In genomic region chr11:13332124-13332523, GRCh38 we compare ENCODE assay signal across 23 cellular contexts. TPM values are rescaled to one million over a fixed set of nuclear protein-coding genes. Genes with fewer than 3 reads are reported as not detected.
A peak's percentile ranks its signal among the peaks of the same experiment; 100 is the strongest.
DNase-seq lines count a peak whose midpoint lies in the region; ATAC-seq, FAIRE-seq and TF ChIP-seq lines count a peak whose summit lies in the region.
"Had no signal": no experiment of that assay in that cellular context is flagged by ENCODE, and none has a peak within 500 bp of the region (broad histone marks: within the 10 kb centered on the region; RNA-seq: fewer than 3 reads in every experiment).

No MANE protein-coding gene starts in this region.

- no peak for TF ChIP-seq RAD21 in A549 (conservative IDR thresholded peaks at IDR 0.05 in 1 of 2, IDR thresholded peaks at IDR 0.05 in 1 of 2)

- H3K9me3 Mint-ChIP-seq in CD8-positive, alpha-beta memory T cell: no peaks in the 10 kb centered on the region
- no peaks in the 10 kb centered on the region for H3K9me3 Mint-ChIP-seq in activated naive CD8-positive, alpha-beta T cell treated with anti-CD3 and anti-CD28 coated beads, Interleukin-2, amount 50 U/mL, for 24 hours
- H3K9me3 Mint-ChIP-seq in memory B cell: no peaks in the 10 kb centered on the region
- H3K9me3 Mint-ChIP-seq: activated naive CD4-positive, alpha-beta T cell treated with anti-CD3 and anti-CD28 coated beads, Interleukin-2, amount 50 U/mL, for 24 hours; CD14-positive monocyte; IgD-negative memory B cell; naive thymus-derived CD4-positive, alpha-beta T cell; type B pancreatic cell had no signal

- no peaks in the 10 kb centered on the region for H3K27me3 Mint-ChIP-seq in CD8-positive, alpha-beta memory T cell
- H3K27me3 Mint-ChIP-seq in activated naive CD8-positive, alpha-beta T cell treated with anti-CD3 and anti-CD28 coated beads, Interleukin-2, amount 50 U/mL, for 24 hours: no peaks in the 10 kb centered on the region
- H3K27me3 Mint-ChIP-seq in memory B cell: no peaks in the 10 kb centered on the region
- H3K27me3 Mint-ChIP-seq: activated naive CD4-positive, alpha-beta T cell treated with anti-CD3 and anti-CD28 coated beads, Interleukin-2, amount 50 U/mL, for 24 hours; IgD-negative memory B cell; naive thymus-derived CD4-positive, alpha-beta T cell; type B pancreatic cell had no signal

- DNase-seq in A549 (ENCODE audit: low read depth in 1 of 2, low spot score in 1 of 2) (no peak), memory B cell (ENCODE audit: low spot score in 2 of 2) (no peak), right atrium auricular region (ENCODE audit: low spot score) (no peak), right cardiac atrium (no peak), kidney (no peak)
- no peak for DNase-seq in CD8-positive, alpha-beta memory T cell
- no peak for DNase-seq in activated naive CD8-positive, alpha-beta T cell treated with anti-CD3 and anti-CD28 coated beads, Interleukin-2, amount 50 U/mL, for 24 hours
- DNase-seq: GOT3; hippocampal formation; left ventricle myocardium superior; midbrain; naive thymus-derived CD4-positive, alpha-beta T cell; NCI-H1092 treated with DMSO at 0.1 percent for 48 hours; NCI-H1930; NCI-H526 had no signal

- H3K36me3 Mint-ChIP-seq in CD8-positive, alpha-beta memory T cell: peaks cover 0 to 38% (median 8%) of the 10 kb centered on the region in 3 donors
- H3K36me3 Mint-ChIP-seq in activated naive CD8-positive, alpha-beta T cell treated with anti-CD3 and anti-CD28 coated beads, Interleukin-2, amount 50 U/mL, for 24 hours (ENCODE audit: low read depth): no peaks in the 10 kb centered on the region
- H3K36me3 Mint-ChIP-seq in memory B cell: no peaks in the 10 kb centered on the region
- H3K36me3 Mint-ChIP-seq: type B pancreatic cell had no signal

- ATAC-seq in A549: no peak
- ATAC-seq in activated naive CD8-positive, alpha-beta T cell treated with anti-CD3 and anti-CD28 coated beads, Interleukin-2, amount 50 U/mL, for 24 hours: no peak
- ATAC-seq in memory B cell (ENCODE audit: low read depth): no peak
- ATAC-seq in right cardiac atrium: no peak
- ATAC-seq in GM18519 (IDR thresholded peaks at IDR 0.05; ENCODE audit: low FRiP score, unreplicated experiment): no peak
- ATAC-seq: left ventricle myocardium superior; naive thymus-derived CD4-positive, alpha-beta T cell had no signal

- POLR2A ChIA-PET in A549 (lab: Yijun Ruan, JAX): no interaction called here
- POLR2A ChIA-PET in CD8-positive, alpha-beta memory T cell (lab: Charles Lee): no interaction called here

- peaks cover 76 to 92% (median 84%) of the 10 kb centered on the region in 3 donors for H3K4me1 Mint-ChIP-seq in CD8-positive, alpha-beta memory T cell
- H3K4me1 Mint-ChIP-seq in activated naive CD8-positive, alpha-beta T cell treated with anti-CD3 and anti-CD28 coated beads, Interleukin-2, amount 50 U/mL, for 24 hours: peaks cover 68% of the 10 kb centered on the region
- H3K4me1 Mint-ChIP-seq in memory B cell: peaks cover 19% of the 10 kb centered on the region

- H3K27ac ChIP-seq in A549: peak overlapping the region; percentile 87 to 95
- H3K27ac ChIP-seq in CD8-positive, alpha-beta memory T cell (ENCODE audit: low read depth, low read length): no peak overlapping the region
- H3K27ac ChIP-seq in right atrium auricular region: no peak overlapping the region
- H3K27ac ChIP-seq in right cardiac atrium (ENCODE audit: low read length): no peak overlapping the region
- no peak overlapping the region for H3K27ac ChIP-seq in kidney (ENCODE audit: low read depth in 2 of 2, low read length in 2 of 2)
- H3K27ac ChIP-seq: SJSA1 had no signal

- FAIRE-seq in A549 (lab: Jason Lieb, UNC): peak; percentile 28
- no peak for FAIRE-seq in kidney (lab: Jason Lieb, UNC)
- FAIRE-seq: astrocyte, small intestine had no signal

- H3K4me3 Mint-ChIP-seq in CD8-positive, alpha-beta memory T cell: peak overlapping the region in 1 of 7 donors; percentile 47
- no peak overlapping the region for H3K4me3 Mint-ChIP-seq in activated naive CD8-positive, alpha-beta T cell treated with anti-CD3 and anti-CD28 coated beads, Interleukin-2, amount 50 U/mL, for 24 hours
- H3K4me3 Mint-ChIP-seq in memory B cell: no peak overlapping the region
- H3K4me3 Mint-ChIP-seq: activated naive CD4-positive, alpha-beta T cell treated with anti-CD3 and anti-CD28 coated beads, Interleukin-2, amount 50 U/mL, for 24 hours; CD14-positive monocyte; IgD-negative memory B cell; type B pancreatic cell had no signal

- 88% methylated on average over 1 of the region's 1 CpG for WGBS in A549 (ENCODE audit: missing lambda C conversion rate)
- WGBS in right cardiac atrium: 99% methylated on average over 1 of the region's 1 CpG

- no peak for TF ChIP-seq POLR2A in A549 (IDR thresholded peaks at IDR 0.05; ENCODE audit: low read length)

- no peaks in the 10 kb centered on the region for H3K27me3 ChIP-seq in CD8-positive, alpha-beta memory T cell (ENCODE audit: insufficient read depth, low read length, poor library complexity, severe bottlenecking)
- no peaks in the 10 kb centered on the region for H3K27me3 ChIP-seq in right atrium auricular region
- H3K27me3 ChIP-seq in right cardiac atrium (ENCODE audit: control insufficient read depth, insufficient read depth): no peaks in the 10 kb centered on the region
- H3K27me3 ChIP-seq: SJSA1 had no signal

- intact Hi-C loops in right cardiac atrium (cut with DNase I): loop anchor here in 1 of 4 donors (10.0 kb wide), 1 partner anchor 57 kb away; the partner anchor contains the start of gene BMAL1
- intact Hi-C loops in kidney (cut with DNase I): loop anchor here (10.0 kb wide), 1 partner anchor 117 kb away; no protein-coding TSS in a partner anchor

- H3K4me2 ChIP-seq in A549: peak overlapping the region; percentile 92

- no peak for TF ChIP-seq EP300 in A549 (IDR thresholded peaks at IDR 0.05)

- peak overlapping the region in 6 of 8 donors; percentile 69 to 97 (median 82) for H3K27ac Mint-ChIP-seq in CD8-positive, alpha-beta memory T cell
- H3K27ac Mint-ChIP-seq in activated naive CD8-positive, alpha-beta T cell treated with anti-CD3 and anti-CD28 coated beads, Interleukin-2, amount 50 U/mL, for 24 hours: peak overlapping the region; percentile 31
- peak overlapping the region; percentile 35 for H3K27ac Mint-ChIP-seq in memory B cell

- H3K4me1 ChIP-seq in A549 (peaks cover 68% of the 10 kb centered on the region), right atrium auricular region (peaks cover 0 to 56% of the 10 kb centered on the region in 2 donors), right cardiac atrium (ENCODE audit: control insufficient read depth, insufficient read depth, low read length) (peaks cover 9% of the 10 kb centered on the region), kidney (ENCODE audit: control insufficient read depth in 1 of 2, insufficient read depth in 1 of 2, low read depth in 1 of 2, low read length in 2 of 2) (peaks cover 8 to 14% of the 10 kb centered on the region in 2 donors)
- peaks cover 21% of the 10 kb centered on the region for H3K4me1 ChIP-seq in CD8-positive, alpha-beta memory T cell (ENCODE audit: insufficient read depth, low read length)

- no peak overlapping the region for H3K9ac ChIP-seq in kidney (ENCODE audit: low read length in 2 of 2)

- H3K36me3 ChIP-seq in CD8-positive, alpha-beta memory T cell (ENCODE audit: insufficient read depth, low read length): no peaks in the 10 kb centered on the region
- H3K36me3 ChIP-seq in right atrium auricular region: no peaks in the 10 kb centered on the region
- H3K36me3 ChIP-seq in kidney (ENCODE audit: control insufficient read depth in 1 of 2, insufficient read depth in 2 of 2, low read length in 2 of 2): no peaks in the 10 kb centered on the region
- H3K36me3 ChIP-seq: SJSA1 had no signal

- no peaks in the 10 kb centered on the region for H3K9me3 ChIP-seq in A549
- no peaks in the 10 kb centered on the region for H3K9me3 ChIP-seq in CD8-positive, alpha-beta memory T cell (ENCODE audit: low read length)
- no peaks in the 10 kb centered on the region for H3K9me3 ChIP-seq in right atrium auricular region
- no peaks in the 10 kb centered on the region for H3K9me3 ChIP-seq in right cardiac atrium (ENCODE audit: control insufficient read depth, low read length)
- H3K9me3 ChIP-seq in kidney (ENCODE audit: control insufficient read depth in 1 of 2, low read length in 2 of 2): no peaks in the 10 kb centered on the region
- H3K9me3 ChIP-seq: SJSA1 had no signal

- CTCF ChIA-PET in A549 (lab: Yijun Ruan, JAX): interaction anchor here (0.6 to 16.2 kb wide), 8 partner anchors 10 to 368 kb away, joined by 3 to 320 read pairs (median 4); no protein-coding TSS in a partner anchor
- CTCF ChIA-PET in CD8-positive, alpha-beta memory T cell (lab: Charles Lee): no interaction called here

- TF ChIP-seq CTCF in A549 (IDR thresholded peaks at IDR 0.05) (no peak), right atrium auricular region (IDR thresholded peaks at IDR 0.05) (no peak), kidney (IDR thresholded peaks at IDR 0.05; ENCODE audit: borderline replicate concordance, extremely low read depth, insufficient read depth) (no peak)

- H3K4me3 ChIP-seq in A549: no peak overlapping the region
- H3K4me3 ChIP-seq in CD8-positive, alpha-beta memory T cell (ENCODE audit: low read length): no peak overlapping the region
- H3K4me3 ChIP-seq in right atrium auricular region: no peak overlapping the region
- H3K4me3 ChIP-seq in right cardiac atrium (ENCODE audit: low read length): no peak overlapping the region
- H3K4me3 ChIP-seq in kidney (ENCODE audit: low read length in 2 of 2): no peak overlapping the region
- H3K4me3 ChIP-seq: SJSA1 had no signal

TF ChIP-seq in A549, 52 proteins besides CTCF, POLR2A, EP300 and RAD21 (continues in another document):
- TF ChIP-seq MYC (IDR thresholded peaks at IDR 0.05; ENCODE audit: borderline replicate concordance, low read length): no peak

RNA-seq across cellular contexts. Expression of gene BMAL1, which starts 54.5 kb away (rescaled TPM):
- polyA plus RNA-seq in A549 (2011; rRNA removed): 25.2 and 29.2 TPM in 2 replicates
- polyA plus RNA-seq in A549 (2012; cell fraction: cytosol; rRNA removed): 7.3 and 8.2 TPM in 2 replicates
- polyA plus RNA-seq in A549 (2012; cell fraction: nucleus; rRNA removed): 6.5 and 10.4 TPM in 2 replicates
- 20.1 to 29.2 TPM (median 28.6 TPM) in 3 replicates for polyA plus RNA-seq in A549 (2017; fragmentation: RNase III; extraction: RNeasy Plus Mini Kit Qiagen cat#74134 plus additional on column Dnase treatment)
- 22.2 and 40.0 TPM in 2 replicates for polyA minus RNA-seq in A549 (2011; rRNA and poly(A)+ RNA removed)
- total RNA-seq in CD8-positive, alpha-beta memory T cell: 10 to 100 TPM; 25.2 to 29.4 TPM
- polyA plus RNA-seq in CD8-positive, alpha-beta memory T cell: 29.2 TPM
- total RNA-seq in right atrium auricular region: 10 to 100 TPM; 20.7 to 24.9 TPM
- 10 to 100 TPM in 3 of 4 donors, 1 to 10 TPM in 1; 6.5 to 23.4 (median 19.0) TPM for total RNA-seq in right cardiac atrium
- 8.5 TPM for polyA plus RNA-seq in right cardiac atrium
- 20.6 TPM for total RNA-seq in kidney
- 9.2 TPM for polyA plus RNA-seq in kidney (ENCODE audit: insufficient read depth, low read depth, low replicate concordance)

Comparison
In these comparisons a context has a peak if more than half of its experiments do, and no peak if none do; other contexts are left out.
1. H3K27ac ChIP-seq: peak in A549 (2 of 2); none in CD8-positive, alpha-beta memory T cell (single experiment), right atrium auricular region (0 of 2), right cardiac atrium (single experiment) and kidney (0 of 2).
2. H3K27ac Mint-ChIP-seq: peak in every context shown above with its lines; median percentile 82 in CD8-positive, alpha-beta memory T cell; 35 in memory B cell; 31 in activated naive CD8-positive, alpha-beta T cell treated with anti-CD3 and anti-CD28 coated beads, Interleukin-2, amount 50 U/mL, for 24 hours.